8 cellular contexts compared by ENCODE assay signal in genomic region chr11:119422505-119423416, GRCh38. TPM values are rescaled to one million over a fixed set of nuclear protein-coding genes. Genes with fewer than 3 reads are reported as not detected.
A peak's percentile ranks its signal among the peaks of the same experiment; 100 is the strongest.
DNase-seq lines count a peak whose midpoint lies in the region; ATAC-seq lines count a peak whose summit lies in the region.

Gene THY1, minus strand, starts transcription at chr11:119423172. Its CDS starts 2,267 bp downstream, at chr11:119420905.

- peak within 1 kb of the TSS; percentile 78 for H3K4me2 ChIP-seq in trophoblast cell (ENCODE audit: low read length)

- peaks cover 37 to 54% of the 10 kb centered on the region in 2 experiments for H3K4me1 ChIP-seq in trophoblast cell (ENCODE audit: control insufficient read depth in 1 of 2, insufficient read depth in 2 of 2, low read length in 2 of 2)

- peak within 1 kb of the TSS; percentile 34 for H2BK12ac ChIP-seq in trophoblast cell (ENCODE audit: low read length)

- H2AFZ ChIP-seq in trophoblast cell (ENCODE audit: insufficient read depth, low read length, poor library complexity): peak within 1 kb of the TSS; percentile 50

- no peaks in the 10 kb centered on the region for H3K9me3 ChIP-seq in trophoblast cell (ENCODE audit: insufficient read depth, low read depth, low read length)

- peak within 1 kb of the TSS; percentile 62 for H3K4me3 ChIP-seq in trophoblast cell (ENCODE audit: low read depth, low read length)

- peak within 1 kb of the TSS; percentile 6 for H3K4ac ChIP-seq in trophoblast cell (ENCODE audit: low read depth, low read length)

- H3K27me3 ChIP-seq in trophoblast cell (ENCODE audit: insufficient read depth, low read length): no peaks in the 10 kb centered on the region

- H3K79me1 ChIP-seq in trophoblast cell (ENCODE audit: low read length): peaks cover 23% of the 10 kb centered on the region

- H3K79me2 ChIP-seq in trophoblast cell (ENCODE audit: control insufficient read depth, insufficient read depth, low read length, poor library complexity): no peaks in the 10 kb centered on the region

- ATAC-seq in GM18873 (IDR thresholded peaks at IDR 0.05; ENCODE audit: low FRiP score, unreplicated experiment): no peak
- ATAC-seq in GM21717 (IDR thresholded peaks at IDR 0.05; ENCODE audit: unreplicated experiment): no peak

- peak within 1 kb of the TSS; percentile 42 for H2BK5ac ChIP-seq in trophoblast cell (ENCODE audit: low read depth, low read length, poor library complexity)

- H4K91ac ChIP-seq in trophoblast cell (ENCODE audit: low read depth, low read length): peak within 1 kb of the TSS; percentile 74

- no CpG with 5 or more reads among the region's 60 CpGs for WGBS in trophoblast cell (ENCODE audit: extremely low coverage, insufficient coverage, insufficient read length)

- H4K12ac ChIP-seq in trophoblast cell (ENCODE audit: low read depth, low read length): peak within 1 kb of the TSS; percentile 52

- H4K8ac ChIP-seq in trophoblast cell (ENCODE audit: low read depth, low read length): peak within 1 kb of the TSS; percentile 52

- H2AK5ac ChIP-seq in trophoblast cell (ENCODE audit: low read length): peak within 1 kb of the TSS; percentile 52

- H3K27ac ChIP-seq in trophoblast cell (ENCODE audit: low read depth, low read length): peak within 1 kb of the TSS; percentile 77

- peak within 1 kb of the TSS; percentile 24 for H3K9ac ChIP-seq in trophoblast cell (ENCODE audit: low read length)

- no peak within 1 kb of the TSS for H3K23ac ChIP-seq in trophoblast cell (ENCODE audit: low read length)

- peaks cover 18% of the 10 kb centered on the region in 2 experiments for H3K36me3 ChIP-seq in trophoblast cell (ENCODE audit: control insufficient read depth in 1 of 2, insufficient read depth in 2 of 2, low read length in 2 of 2)

- peak within 1 kb of the TSS; percentile 45 for H3K14ac ChIP-seq in trophoblast cell (ENCODE audit: low read length)

- peak within 1 kb of the TSS; percentile 45 for H3K18ac ChIP-seq in trophoblast cell (ENCODE audit: low read length)

- peak; percentile 78 for DNase-seq in NCI-H1436 (lab: John Stamatoyannopoulos, UW)
- no peak for DNase-seq in NCI-H1436 treated with DMSO at 0.1 percent for 48 hours (lab: John Stamatoyannopoulos, UW)
- DNase-seq in UCSD-AML1 (lab: John Stamatoyannopoulos, UW; ENCODE audit: unreplicated experiment): peak; percentile 42
- peak; percentile 57 for DNase-seq in globus pallidus (ENCODE audit: low spot score)
- DNase-seq in trophoblast cell: no peak
- no peak for DNase-seq in SHP77 treated with DMSO at 0.1 percent for 48 hours (lab: John Stamatoyannopoulos, UW)

- peak within 1 kb of the TSS; percentile 72 for H2BK120ac ChIP-seq in trophoblast cell (ENCODE audit: insufficient read depth, low read length, poor library complexity)

RNA-seq across cellular contexts. Expression of gene THY1, which starts in this region (rescaled TPM):
- 84.4 and 93.9 TPM in 2 replicates for polyA plus RNA-seq in trophoblast cell (2013)

Comparison
In these comparisons a context has a peak if more than half of its experiments do, and no peak if none do; other contexts are left out.
1. DNase-seq: peak in NCI-H1436 (single experiment), UCSD-AML1 (single experiment) and globus pallidus (single experiment); none in NCI-H1436 treated with DMSO at 0.1 percent for 48 hours (single experiment), trophoblast cell (0 of 2) and SHP77 treated with DMSO at 0.1 percent for 48 hours (single experiment).